Comparison of ENCODE assay signal across 10 cellular contexts in genomic region chr12:47885012-47885501, GRCh38. TPM values are rescaled to one million over a fixed set of nuclear protein-coding genes. Genes with fewer than 3 reads are reported as not detected.
DNase-seq lines count a peak whose midpoint lies in the region; ATAC-seq and TF ChIP-seq lines count a peak whose summit lies in the region.
"Had no signal": no experiment of that assay in that cellular context is flagged by ENCODE, and none has a peak within 500 bp of the region (broad histone marks: within the 10 kb centered on the region; RNA-seq: fewer than 3 reads in every experiment).

No MANE protein-coding gene starts in this region.

- no peak overlapping the region for H3K4me3 ChIP-seq in uterus
- H3K4me3 ChIP-seq: SK-N-MC had no signal

- H3K9me3 ChIP-seq in uterus: no peaks in the 10 kb centered on the region
- H3K9me3 ChIP-seq: neutrophil had no signal

- H3K4me1 ChIP-seq in uterus: no peaks in the 10 kb centered on the region

- no peak for TF ChIP-seq POLR2A in uterus (IDR thresholded peaks at IDR 0.05)

- peak overlapping the region; percentile 94 to 97 for H3K27ac Mint-ChIP-seq in stimulated activated naive CD8-positive, alpha-beta T cell treated with anti-CD3 and anti-CD28 coated beads, Interleukin-15, amount 100 ng/mL, for 72 hours

- H3K27ac ChIP-seq in uterus: no peak overlapping the region
- H3K27ac ChIP-seq: neutrophil, SK-N-MC had no signal

- DNase-seq in stimulated activated naive CD4-positive, alpha-beta T cell treated with Interleukin-2 at 50 U/mL for 16 hours (lab: John Stamatoyannopoulos, UW): peak; percentile 88
- DNase-seq in stimulated activated naive CD4-positive, alpha-beta T cell (lab: John Stamatoyannopoulos, UW): no peak
- peak; percentile 76 for DNase-seq in OCI-M1 (lab: John Stamatoyannopoulos, UW)
- peak; percentile 33 for DNase-seq in activated naive CD8-positive, alpha-beta T cell treated with anti-CD3 and anti-CD28 coated beads, Interleukin-2, amount 50 U/mL, for 16 hours (ENCODE audit: low read depth, low spot score)
- peak; percentile 87 to 97 for DNase-seq in stimulated activated naive CD8-positive, alpha-beta T cell treated with anti-CD3 and anti-CD28 coated beads, Interleukin-15, amount 100 ng/mL, for 72 hours
- no peak for DNase-seq in DMS153 (lab: John Stamatoyannopoulos, UW)
- DNase-seq in uterus: no peak
- no peak for DNase-seq in nucleus accumbens (lab: John Stamatoyannopoulos, UW)

- no peaks in the 10 kb centered on the region for H3K27me3 Mint-ChIP-seq in stimulated activated naive CD8-positive, alpha-beta T cell treated with anti-CD3 and anti-CD28 coated beads, Interleukin-15, amount 100 ng/mL, for 72 hours

- peak; percentile 94 for ATAC-seq in stimulated activated naive CD8-positive, alpha-beta T cell treated with anti-CD3 and anti-CD28 coated beads, Interleukin-15, amount 100 ng/mL, for 72 hours

- no peaks in the 10 kb centered on the region for H3K27me3 ChIP-seq in uterus
- H3K27me3 ChIP-seq: neutrophil had no signal

- intact Hi-C loops in uterus (cut with DNase I; ENCODE audit: low total_unique reads): no loop called here

- TF ChIP-seq CTCF in uterus (IDR thresholded peaks at IDR 0.05): no peak

- no peaks in the 10 kb centered on the region for H3K36me3 ChIP-seq in uterus
- H3K36me3 ChIP-seq: neutrophil had no signal

- peak overlapping the region; percentile 94 to 96 for H3K4me3 Mint-ChIP-seq in stimulated activated naive CD8-positive, alpha-beta T cell treated with anti-CD3 and anti-CD28 coated beads, Interleukin-15, amount 100 ng/mL, for 72 hours

- H3K4me1 Mint-ChIP-seq in stimulated activated naive CD8-positive, alpha-beta T cell treated with anti-CD3 and anti-CD28 coated beads, Interleukin-15, amount 100 ng/mL, for 72 hours: peaks cover 96% of the 10 kb centered on the region

- H3K9me3 Mint-ChIP-seq in stimulated activated naive CD8-positive, alpha-beta T cell treated with anti-CD3 and anti-CD28 coated beads, Interleukin-15, amount 100 ng/mL, for 72 hours: no peaks in the 10 kb centered on the region

RNA-seq across cellular contexts. Expression of gene VDR, which starts 19.7 kb away (rescaled TPM):
- total RNA-seq in uterus: 1 to 10 TPM in 1 of 4 donors, under 1 TPM in 3; 0.26 to 2.0 (median 0.49) TPM

Comparison
In these comparisons a context has a peak if more than half of its experiments do, and no peak if none do; other contexts are left out.
1. DNase-seq: peak in stimulated activated naive CD4-positive, alpha-beta T cell treated with Interleukin-2 at 50 U/mL for 16 hours (single experiment), OCI-M1 (single experiment), activated naive CD8-positive, alpha-beta T cell treated with anti-CD3 and anti-CD28 coated beads, Interleukin-2, amount 50 U/mL, for 16 hours (single experiment) and stimulated activated naive CD8-positive, alpha-beta T cell treated with anti-CD3 and anti-CD28 coated beads, Interleukin-15, amount 100 ng/mL, for 72 hours (2 of 2); none in stimulated activated naive CD4-positive, alpha-beta T cell (0 of 6), DMS153 (single experiment), uterus (0 of 2) and nucleus accumbens (0 of 56).